ENCODE assay signal across 22 cellular contexts in genomic region chr11:33325456-33325855, GRCh38. TPM values are rescaled to one million over a fixed set of nuclear protein-coding genes. Genes with fewer than 3 reads are reported as not detected.
"Had no signal": no experiment of that assay in that cellular context is flagged by ENCODE, and none has a peak within 500 bp of the region (broad histone marks: within the 10 kb centered on the region; RNA-seq: fewer than 3 reads in every experiment).

No MANE protein-coding gene starts in this region.

- H3K4me3 ChIP-seq: dorsolateral prefrontal cortex, esophagus muscularis mucosa, prostate gland, right lobe of liver, thoracic aorta had no signal

- H3K4me1 ChIP-seq: parathyroid adenoma, prostate gland had no signal

- H3K27ac ChIP-seq: epithelial cell of prostate, parathyroid adenoma, prostate gland, right lobe of liver had no signal

- FAIRE-seq: endometrium had no signal

- DNase-seq: cortex of kidney; dorsolateral prefrontal cortex; effector CD8-positive, alpha-beta T cell; foreskin fibroblast; left colon; mammary epithelial cell; naive thymus-derived CD4-positive, alpha-beta T cell; nephron progenitor cell; retina; right lobe of liver; stimulated activated CD4-positive, alpha-beta T cell treated with anti-CD3 and anti-CD28 coated beads, Interleukin-4, amount 100 ng/mL, for 24 hours; stimulated activated naive CD8-positive, alpha-beta T cell treated with anti-CD3 and anti-CD28 coated beads, Interleukin-15, amount 100 ng/mL, for 72 hours; substantia nigra; trophoblast cell had no signal

- H3K27me3 ChIP-seq: dorsolateral prefrontal cortex, esophagus muscularis mucosa, right lobe of liver had no signal

- ATAC-seq: left colon; naive thymus-derived CD4-positive, alpha-beta T cell; stimulated activated memory B cell treated with anti-CD40 and anti-IgM and Interleukin-4, amounts not matched to agents 10 μg/mL and 1 μg/mL and 100 μg/mL, for 72 hours; stimulated activated naive CD8-positive, alpha-beta T cell treated with anti-CD3 and anti-CD28 coated beads, Interleukin-15, amount 100 ng/mL, for 72 hours had no signal

- H3K9me3 ChIP-seq: esophagus muscularis mucosa, prostate gland, right lobe of liver, thoracic aorta had no signal

- H3K9ac ChIP-seq: parathyroid adenoma had no signal

- H2AFZ ChIP-seq: parathyroid adenoma had no signal

- H3K36me3 ChIP-seq: prostate gland, right lobe of liver had no signal

RNA-seq across cellular contexts. Expression of gene KIAA1549L, which starts 50.5 kb away (rescaled TPM):
- total RNA-seq: mononuclear cell; naive thymus-derived CD4-positive, alpha-beta T cell had no signal
